Comparison of ENCODE assay signal across 23 cellular contexts in genomic region chr19:12752056-12752781, GRCh38. TPM values are rescaled to one million over a fixed set of nuclear protein-coding genes. Genes with fewer than 3 reads are reported as not detected.
"Had no signal": no experiment of that assay in that cellular context is flagged by ENCODE, and none has a peak within 500 bp of the region (broad histone marks: within the 10 kb centered on the region; RNA-seq: fewer than 3 reads in every experiment).

No MANE protein-coding gene starts in this region.

- H3K27ac Mint-ChIP-seq: activated CD4-positive, alpha-beta T cell treated with anti-CD3 and anti-CD28 coated beads, Interleukin-2, amount 10 ng/mL, durations not matched to agents 24 days and 14 days; activated naive CD8-positive, alpha-beta T cell treated with anti-CD3 and anti-CD28 coated beads for 36 hours; activated T-cell treated with anti-CD3 and anti-CD28 coated beads, Interleukin-2, amount 50 U/mL, for 72 hours; brain; naive thymus-derived CD8-positive, alpha-beta T cell; stimulated activated effector memory CD8-positive, alpha-beta T cell treated with anti-CD3 and anti-CD28 coated beads, Interleukin-12 subunit alpha, Interleukin-12 subunit beta, amount 100 ng/mL, for 72 hours; T-helper 2 cell treated with Interferon-gamma antibody and Interleukin-4, amounts not matched to agents 5 μg/mL and 100 μg/mL, for 36 hours had no signal

- H3K4me3 ChIP-seq: thyroid gland had no signal

- H3K4me1 Mint-ChIP-seq: activated naive CD8-positive, alpha-beta T cell treated with anti-CD3 and anti-CD28 coated beads for 36 hours; brain had no signal

- H3K4me3 Mint-ChIP-seq: activated CD4-positive, alpha-beta T cell treated with anti-CD3 and anti-CD28 coated beads, Interleukin-2, amount 10 ng/mL, durations not matched to agents 24 days and 14 days; activated naive CD8-positive, alpha-beta T cell treated with anti-CD3 and anti-CD28 coated beads for 36 hours; activated T-cell treated with anti-CD3 and anti-CD28 coated beads, Interleukin-2, amount 50 U/mL, for 72 hours; brain; naive thymus-derived CD8-positive, alpha-beta T cell; stimulated activated effector memory CD8-positive, alpha-beta T cell treated with anti-CD3 and anti-CD28 coated beads, Interleukin-12 subunit alpha, Interleukin-12 subunit beta, amount 100 ng/mL, for 72 hours; T-helper 2 cell treated with Interferon-gamma antibody and Interleukin-4, amounts not matched to agents 5 μg/mL and 100 μg/mL, for 36 hours had no signal

- H3K27me3 ChIP-seq: thyroid gland had no signal

- H3K9me3 ChIP-seq: thyroid gland had no signal

- DNase-seq: activated CD4-positive, alpha-beta T cell treated with anti-CD3 and anti-CD28 coated beads, Interleukin-2, amount 10 ng/mL, durations not matched to agents 24 days and 14 days; activated CD4-positive, CD25-positive, alpha-beta regulatory T cell; activated CD8-positive, alpha-beta memory T cell treated with anti-CD3 and anti-CD28 coated beads, Interleukin-2, amount 50 U/mL, for 48 hours; activated gamma-delta T cell; activated naive CD8-positive, alpha-beta T cell treated with anti-CD3 and anti-CD28 coated beads for 36 hours; activated T-cell treated with anti-CD3 and anti-CD28 coated beads, Interleukin-2, amount 50 U/mL, for 72 hours; amygdala; cerebellar nuclear complex; effector memory CD4-positive, alpha-beta T cell; foreskin keratinocyte; glutamatergic neuron; hypothalamus; islet precursor cell; naive thymus-derived CD8-positive, alpha-beta T cell; posterior cingulate gyrus; retina; thyroid gland had no signal

- H3K9me3 Mint-ChIP-seq: stimulated activated effector memory CD8-positive, alpha-beta T cell treated with anti-CD3 and anti-CD28 coated beads, Interleukin-12 subunit alpha, Interleukin-12 subunit beta, amount 100 ng/mL, for 72 hours had no signal

- ATAC-seq: activated T-cell treated with anti-CD3 and anti-CD28 coated beads, Interleukin-2, amount 50 U/mL, for 72 hours; foreskin keratinocyte; left lobe of liver; naive thymus-derived CD8-positive, alpha-beta T cell; stimulated activated effector memory CD8-positive, alpha-beta T cell treated with anti-CD3 and anti-CD28 coated beads, Interleukin-12 subunit alpha, Interleukin-12 subunit beta, amount 100 ng/mL, for 72 hours had no signal

- H3K27ac ChIP-seq: foreskin keratinocyte, thyroid gland had no signal

RNA-seq across cellular contexts. Expression of gene BEST2, which starts 0.6 kb away (rescaled TPM):
- total RNA-seq: activated CD4-positive, alpha-beta T cell treated with anti-CD3 and anti-CD28 coated beads, Interleukin-2, amount 10 ng/mL, durations not matched to agents 24 days and 14 days; activated naive CD8-positive, alpha-beta T cell treated with anti-CD3 and anti-CD28 coated beads for 36 hours; activated T-cell treated with anti-CD3 and anti-CD28 coated beads, Interleukin-2, amount 50 U/mL, for 72 hours; foreskin keratinocyte; left lobe of liver; lung microvascular endothelial cell; mononuclear cell; naive thymus-derived CD8-positive, alpha-beta T cell; thyroid gland had no signal
- polyA plus RNA-seq: foreskin keratinocyte; naive thymus-derived CD8-positive, alpha-beta T cell had no signal
